Comparison of ENCODE assay signal across 1 cellular context in the genomic region with DNA sequence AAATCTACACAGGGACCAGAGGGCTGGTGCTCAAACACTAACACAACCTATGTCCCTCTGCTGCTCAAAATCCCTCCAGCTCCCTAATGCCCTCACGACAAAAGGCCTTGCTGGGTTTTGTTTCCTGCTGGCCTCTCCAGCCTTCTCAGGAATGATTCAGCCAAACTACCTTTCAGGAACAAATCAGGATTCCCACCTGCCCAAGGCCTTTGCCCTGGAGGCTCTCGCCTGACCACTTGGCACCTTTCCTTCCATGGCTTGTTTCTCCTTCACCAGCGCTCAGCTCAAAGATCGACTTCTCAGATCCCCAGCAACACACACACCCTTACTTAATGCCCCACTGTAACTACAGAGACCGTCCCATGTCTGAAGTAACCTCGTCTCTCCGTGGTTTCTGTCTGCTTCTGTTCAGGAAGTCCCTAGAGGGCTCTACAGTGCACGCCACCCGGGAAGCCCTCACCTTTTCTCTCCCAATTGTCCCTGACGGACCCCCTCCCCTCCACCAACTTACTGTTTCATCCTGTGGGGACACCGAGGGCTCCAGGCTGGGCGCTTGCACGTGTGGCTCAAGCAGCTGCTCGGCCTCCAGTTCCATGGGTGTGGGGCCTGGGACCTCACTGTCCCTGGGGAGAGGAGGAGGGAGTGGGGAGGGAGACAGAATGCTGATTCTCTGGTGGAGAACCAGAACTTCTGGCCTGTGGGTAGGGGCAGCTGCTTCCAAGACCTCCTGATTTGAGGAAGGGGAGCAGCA.
TF ChIP-seq lines count a peak whose summit lies in the region.

No MANE protein-coding gene starts in this region.

TF ChIP-seq in IMR-90, 13 proteins besides CTCF, POLR2A, EP300 and RAD21:
- TF ChIP-seq CEBPB (IDR thresholded peaks at IDR 0.05; ENCODE audit: low read depth, low read length) = no peak
- TF ChIP-seq RFX5 (IDR thresholded peaks at IDR 0.05; ENCODE audit: low read depth, low read length) = no peak
- TF ChIP-seq RCOR1 (IDR thresholded peaks at IDR 0.05; ENCODE audit: insufficient replicate concordance, low read length) = no peak
- no peak for TF ChIP-seq MAFK (IDR thresholded peaks at IDR 0.05; ENCODE audit: low read depth, low read length)
